ENCODE assay signal across 12 cellular contexts in genomic region chr15:101500865-101501551, GRCh38. TPM values are rescaled to one million over a fixed set of nuclear protein-coding genes. Genes with fewer than 3 reads are reported as not detected.
DNase-seq lines count a peak whose midpoint lies in the region; ATAC-seq and TF ChIP-seq lines count a peak whose summit lies in the region.
"Had no signal": no experiment of that assay in that cellular context is flagged by ENCODE, and none has a peak within 500 bp of the region (broad histone marks: within the 10 kb centered on the region; RNA-seq: fewer than 3 reads in every experiment).

No MANE protein-coding gene starts in this region.

- DNase-seq in activated CD8-positive, alpha-beta memory T cell treated with anti-CD3 and anti-CD28 coated beads, Interleukin-2, amount 10 ng/mL, durations not matched to agents 7 days and 5 days: no peak
- DNase-seq in activated CD8-positive, alpha-beta memory T cell treated with anti-CD3 and anti-CD28 coated beads, Interleukin-2, amount 50 U/mL, for 48 hours: no peak
- no peak for DNase-seq in activated CD8-positive, alpha-beta T cell treated with anti-CD3 and anti-CD28 coated beads for 36 hours
- DNase-seq in right atrium auricular region (ENCODE audit: low spot score): peak; percentile 55
- no peak for DNase-seq in smooth muscle cell (lab: John Stamatoyannopoulos, UW; ENCODE audit: unreplicated experiment)
- no peak for DNase-seq in globus pallidus (ENCODE audit: low spot score)
- DNase-seq: GOT3 had no signal

- H3K27me3 Mint-ChIP-seq in activated CD8-positive, alpha-beta memory T cell treated with anti-CD3 and anti-CD28 coated beads, Interleukin-2, amount 10 ng/mL, durations not matched to agents 7 days and 5 days: peaks cover 59% of the 10 kb centered on the region
- peaks cover 27% of the 10 kb centered on the region for H3K27me3 Mint-ChIP-seq in activated CD8-positive, alpha-beta T cell treated with anti-CD3 and anti-CD28 coated beads for 36 hours

- H2AFZ ChIP-seq in smooth muscle cell (ENCODE audit: low read depth): peak overlapping the region; percentile 34
- H2AFZ ChIP-seq: parathyroid adenoma had no signal

- TF ChIP-seq CTCF in activated CD8-positive, alpha-beta T cell treated with anti-CD3 and anti-CD28 coated beads for 36 hours (IDR thresholded peaks at IDR 0.05): no peak
- TF ChIP-seq CTCF in right atrium auricular region (IDR thresholded peaks at IDR 0.05) (no peak), smooth muscle cell (IDR thresholded peaks at IDR 0.05; ENCODE audit: borderline replicate concordance, insufficient read depth, poor library complexity, severe bottlenecking) (no peak)

- H3F3A ChIP-seq in smooth muscle cell (ENCODE audit: low read depth): peaks cover 7% of the 10 kb centered on the region

- peak; percentile 39 for ATAC-seq in activated CD8-positive, alpha-beta memory T cell treated with anti-CD3 and anti-CD28 coated beads, Interleukin-2, amount 10 ng/mL, durations not matched to agents 7 days and 5 days
- ATAC-seq in activated CD8-positive, alpha-beta T cell treated with anti-CD3 and anti-CD28 coated beads for 36 hours: peak; percentile 20
- no peak for ATAC-seq in HG03460 (IDR thresholded peaks at IDR 0.05; ENCODE audit: unreplicated experiment)
- ATAC-seq in HG03432 (IDR thresholded peaks at IDR 0.05; ENCODE audit: unreplicated experiment): no peak

- H3K36me3 Mint-ChIP-seq in activated CD8-positive, alpha-beta memory T cell treated with anti-CD3 and anti-CD28 coated beads, Interleukin-2, amount 10 ng/mL, durations not matched to agents 7 days and 5 days: no peaks in the 10 kb centered on the region
- no peaks in the 10 kb centered on the region for H3K36me3 Mint-ChIP-seq in activated CD8-positive, alpha-beta T cell treated with anti-CD3 and anti-CD28 coated beads for 36 hours (ENCODE audit: low read depth)

- H3K4me1 ChIP-seq in right atrium auricular region: peaks cover 0 to 38% of the 10 kb centered on the region in 2 donors
- peaks cover 18% of the 10 kb centered on the region for H3K4me1 ChIP-seq in smooth muscle cell (ENCODE audit: low read depth)
- H3K4me1 ChIP-seq: parathyroid adenoma had no signal

- CTCF ChIA-PET in activated CD8-positive, alpha-beta memory T cell treated with anti-CD3 and anti-CD28 coated beads, Interleukin-2, amount 10 ng/mL, durations not matched to agents 7 days and 5 days (lab: Charles Lee): interaction anchor here (0.7 to 2.0 kb wide), 8 partner anchors 140 to 215 kb away, joined by 3 to 7 read pairs (median 3); no protein-coding TSS in a partner anchor
- CTCF ChIA-PET in activated CD8-positive, alpha-beta T cell treated with anti-CD3 and anti-CD28 coated beads for 36 hours (lab: Charles Lee): interaction anchor here (0.7 to 3.7 kb wide), 17 partner anchors 9 to 206 kb away, joined by 3 to 27 read pairs (median 5); partner anchors contain the start of gene SNRPA1

- H3K4me3 ChIP-seq in right atrium auricular region (no peak overlapping the region), smooth muscle cell (no peak overlapping the region)
- H3K4me3 ChIP-seq: cardiac muscle cell had no signal

- H4K20me1 ChIP-seq in smooth muscle cell (ENCODE audit: low read depth): no peaks in the 10 kb centered on the region

- POLR2A ChIA-PET in activated CD8-positive, alpha-beta T cell treated with anti-CD3 and anti-CD28 coated beads for 36 hours (lab: Charles Lee): no interaction called here

- H3K79me2 ChIP-seq in smooth muscle cell (ENCODE audit: low read depth): no peaks in the 10 kb centered on the region
- H3K79me2 ChIP-seq: parathyroid adenoma had no signal

- H3K4me1 Mint-ChIP-seq in activated CD8-positive, alpha-beta memory T cell treated with anti-CD3 and anti-CD28 coated beads, Interleukin-2, amount 10 ng/mL, durations not matched to agents 7 days and 5 days: peaks cover 30% of the 10 kb centered on the region
- peaks cover 25% of the 10 kb centered on the region for H3K4me1 Mint-ChIP-seq in activated CD8-positive, alpha-beta T cell treated with anti-CD3 and anti-CD28 coated beads for 36 hours (ENCODE audit: low read depth)

- WGBS in smooth muscle cell (ENCODE audit: low lambda C conversion rate): 44% methylated on average over 4 of the region's 4 CpGs

- H3K27ac ChIP-seq in right atrium auricular region: peak overlapping the region; percentile 63 to 70
- peak overlapping the region; percentile 47 for H3K27ac ChIP-seq in smooth muscle cell (ENCODE audit: low read depth)
- H3K27ac ChIP-seq: cardiac muscle cell, parathyroid adenoma had no signal

- no peak overlapping the region for H3K9ac ChIP-seq in smooth muscle cell (ENCODE audit: low read depth)
- H3K9ac ChIP-seq: parathyroid adenoma had no signal

- H3K27me3 ChIP-seq in right atrium auricular region (no peaks in the 10 kb centered on the region), smooth muscle cell (ENCODE audit: low read depth) (no peaks in the 10 kb centered on the region)
- H3K27me3 ChIP-seq: cardiac muscle cell had no signal

- H3K4me2 ChIP-seq in smooth muscle cell: peak overlapping the region; percentile 50

- H3K9me3 ChIP-seq in right atrium auricular region: no peaks in the 10 kb centered on the region
- no peaks in the 10 kb centered on the region for H3K9me3 ChIP-seq in smooth muscle cell (replicated peaks; ENCODE audit: low read depth)

- intact Hi-C loops in activated CD8-positive, alpha-beta T cell treated with anti-CD3 and anti-CD28 coated beads for 36 hours (cut with micrococcal nuclease): loop anchor here (5.0 kb wide), 1 partner anchor 204 kb away; the partner anchor contains the start of gene SNRPA1

- H3K9me3 Mint-ChIP-seq in activated CD8-positive, alpha-beta memory T cell treated with anti-CD3 and anti-CD28 coated beads, Interleukin-2, amount 10 ng/mL, durations not matched to agents 7 days and 5 days (ENCODE audit: low read depth): no peaks in the 10 kb centered on the region
- H3K9me3 Mint-ChIP-seq in activated CD8-positive, alpha-beta T cell treated with anti-CD3 and anti-CD28 coated beads for 36 hours: no peaks in the 10 kb centered on the region

- H3K36me3 ChIP-seq in right atrium auricular region (no peaks in the 10 kb centered on the region), smooth muscle cell (ENCODE audit: low read depth) (no peaks in the 10 kb centered on the region)
- H3K36me3 ChIP-seq: cardiac muscle cell had no signal

- H3K4me3 Mint-ChIP-seq in activated CD8-positive, alpha-beta memory T cell treated with anti-CD3 and anti-CD28 coated beads, Interleukin-2, amount 10 ng/mL, durations not matched to agents 7 days and 5 days: no peak overlapping the region
- no peak overlapping the region for H3K4me3 Mint-ChIP-seq in activated CD8-positive, alpha-beta T cell treated with anti-CD3 and anti-CD28 coated beads for 36 hours

- H3K27ac Mint-ChIP-seq in activated CD8-positive, alpha-beta memory T cell treated with anti-CD3 and anti-CD28 coated beads, Interleukin-2, amount 10 ng/mL, durations not matched to agents 7 days and 5 days: no peak overlapping the region
- H3K27ac Mint-ChIP-seq in activated CD8-positive, alpha-beta T cell treated with anti-CD3 and anti-CD28 coated beads for 36 hours: peak overlapping the region; percentile 11

RNA-seq across cellular contexts. Expression of gene PCSK6, which starts 11.5 kb away (rescaled TPM):
- total RNA-seq in activated CD8-positive, alpha-beta memory T cell treated with anti-CD3 and anti-CD28 coated beads, Interleukin-2, amount 10 ng/mL, durations not matched to agents 7 days and 5 days: 1 to 10 TPM in 1 of 2 experiments, under 1 TPM in 1; 0.44 to 1.5 TPM
- 1 to 10 TPM; 2.7 to 3.0 TPM for total RNA-seq in activated CD8-positive, alpha-beta T cell treated with anti-CD3 and anti-CD28 coated beads for 36 hours
- total RNA-seq in right atrium auricular region (10 to 100 TPM; 14.4 to 19.9 TPM), smooth muscle cell (17.5 and 21.2 TPM in 2 replicates)
- polyA plus RNA-seq in smooth muscle cell: 17.4 and 17.5 TPM in 2 replicates
- total RNA-seq: M059J had no signal

Comparison
In these comparisons a context has a peak if more than half of its experiments do, and no peak if none do; other contexts are left out.
1. ATAC-seq: peak in activated CD8-positive, alpha-beta memory T cell treated with anti-CD3 and anti-CD28 coated beads, Interleukin-2, amount 10 ng/mL, durations not matched to agents 7 days and 5 days (single experiment) and activated CD8-positive, alpha-beta T cell treated with anti-CD3 and anti-CD28 coated beads for 36 hours (single experiment); none in HG03460 (single experiment) and HG03432 (single experiment).